In genomic region chr14:68947802-68948201, GRCh38 we compare ENCODE assay signal across 9 cellular contexts.
A peak's percentile ranks its signal among the peaks of the same experiment; 100 is the strongest.
DNase-seq lines count a peak whose midpoint lies in the region; ATAC-seq and TF ChIP-seq lines count a peak whose summit lies in the region.
"Had no signal": no experiment of that assay in that cellular context is flagged by ENCODE, and none has a peak within 500 bp of the region (broad histone marks: within the 10 kb centered on the region; RNA-seq: fewer than 3 reads in every experiment).

No MANE protein-coding gene starts in this region.

- H3K4me1 ChIP-seq in RWPE2 (ENCODE audit: insufficient read depth, poor library complexity, severe bottlenecking) = peaks cover 98% of the 10 kb centered on the region
- H3K4me1 ChIP-seq: parathyroid adenoma had no signal

- H3K36me3 ChIP-seq in RWPE2 (ENCODE audit: low read depth) = peaks cover 74% of the 10 kb centered on the region

- H3K4me3 ChIP-seq in RWPE2 (ENCODE audit: severe bottlenecking) = no peak overlapping the region
- no peak overlapping the region for H3K4me3 ChIP-seq in skeletal muscle cell (ENCODE audit: low read depth, low read length)

- peak; percentile 6; the same call in 2 of the 3 replicates for ATAC-seq in RWPE2 (ENCODE audit: low read depth)
- no peak for ATAC-seq in GM19452 (IDR thresholded peaks at IDR 0.05; ENCODE audit: unreplicated experiment)

- no peaks in the 10 kb centered on the region for H3K27me3 ChIP-seq in RWPE2 (ENCODE audit: insufficient read depth, poor library complexity, severe bottlenecking)

- H3K9me3 ChIP-seq in RWPE2 (ENCODE audit: severe bottlenecking) = no peaks in the 10 kb centered on the region

- peak overlapping the region; percentile 98 for H3K27ac ChIP-seq in RWPE2 (ENCODE audit: poor library complexity, severe bottlenecking)
- H3K27ac ChIP-seq: parathyroid adenoma had no signal

- DNase-seq in EH (ENCODE audit: low read depth) = peak; percentile 61
- no peak for DNase-seq in RWPE2 (ENCODE audit: low spot score)
- peak; percentile 51 for DNase-seq in fibroblast of the conjunctiva (ENCODE audit: low read depth)
- peak; percentile 78 for DNase-seq in skeletal muscle cell (ENCODE audit: low read depth)
- DNase-seq in globus pallidus (ENCODE audit: low spot score) = no peak
- no peak for DNase-seq in germinal center (ENCODE audit: low spot score)
- DNase-seq in stimulated activated CD4-positive, alpha-beta T cell treated with anti-CD3 and anti-CD28 coated beads, Interleukin-4, amount 100 ng/mL, for 4 hours = no peak

- no peak for TF ChIP-seq CTCF in RWPE2 (IDR thresholded peaks at IDR 0.05; ENCODE audit: poor library complexity, severe bottlenecking)

Comparison
In these comparisons a context has a peak if more than half of its experiments do, and no peak if none do; other contexts are left out.
1. DNase-seq: peak in EH (single experiment), fibroblast of the conjunctiva (single experiment) and skeletal muscle cell (single experiment); none in RWPE2 (single experiment), globus pallidus (single experiment), germinal center (single experiment) and stimulated activated CD4-positive, alpha-beta T cell treated with anti-CD3 and anti-CD28 coated beads, Interleukin-4, amount 100 ng/mL, for 4 hours (0 of 2).